Comparison of ENCODE assay signal across 8 cellular contexts in the genomic region with DNA sequence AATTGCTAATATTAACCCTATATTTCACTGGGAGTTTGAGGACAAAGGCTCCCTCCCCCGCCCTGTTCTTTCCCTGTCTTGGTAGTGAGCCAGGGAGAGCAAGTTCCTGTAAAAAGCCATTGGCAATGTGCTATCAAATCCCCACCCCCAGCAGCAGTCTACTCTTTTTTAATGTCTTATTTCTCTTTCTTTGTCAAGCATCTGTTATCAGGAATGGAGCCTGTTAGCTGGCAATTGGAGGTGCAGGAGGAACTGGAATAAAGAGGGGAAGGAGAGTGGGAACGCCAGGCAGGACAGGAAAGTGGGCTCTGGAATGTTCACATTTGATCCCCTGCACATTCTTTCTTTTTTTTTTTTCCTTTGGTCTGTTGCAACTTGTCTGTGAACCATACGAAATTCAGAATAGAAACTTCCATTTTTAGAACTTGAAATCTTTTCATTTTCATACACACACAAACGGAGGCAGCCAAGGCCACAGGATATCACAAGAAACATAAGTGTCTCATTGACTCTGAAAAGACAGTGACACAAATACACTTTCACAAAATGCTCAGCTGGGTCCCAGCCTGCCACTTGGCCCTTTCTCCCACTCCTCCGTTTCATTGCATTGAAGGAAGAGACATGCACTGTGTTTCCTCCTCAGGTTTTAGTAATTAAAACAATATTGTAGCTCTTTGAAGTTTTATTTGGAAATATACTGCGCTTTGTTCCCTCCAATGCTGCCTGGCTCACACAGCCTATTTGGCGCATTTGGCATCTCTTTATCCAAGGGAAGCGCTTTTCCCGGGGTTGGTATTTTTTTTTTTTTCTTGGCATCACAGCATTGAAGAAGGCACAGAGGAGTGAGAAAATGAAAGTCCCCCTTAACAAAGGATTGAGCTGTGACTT.
A peak's percentile ranks its signal among the peaks of the same experiment; 100 is the strongest.
DNase-seq lines count a peak whose midpoint lies in the region; ATAC-seq and TF ChIP-seq lines count a peak whose summit lies in the region.

No MANE protein-coding gene starts in this region.

- peak; percentile 43 for DNase-seq in HFF-Myc (ENCODE audit: extremely low read depth, low read depth)
- DNase-seq in NCI-H1048 (lab: John Stamatoyannopoulos, UW), result peak; percentile 75
- DNase-seq in dermis blood vessel endothelial cell, result peak; percentile 85
- peak; percentile 82 for DNase-seq in myocyte (ENCODE audit: low read depth)
- no peak for DNase-seq in KG1 (lab: John Stamatoyannopoulos, UW)
- DNase-seq in kidney tubule cell (ENCODE audit: low spot score), result no peak
- no peak for DNase-seq in stimulated activated CD4-positive, alpha-beta T cell treated with anti-CD3 and anti-CD28 coated beads, Interleukin-4, amount 100 ng/mL, for 1 hour

- peak overlapping the region; percentile 12 for H3K4me3 ChIP-seq in HFF-Myc (replicated peaks; ENCODE audit: low read depth, low read length)

- no peak for TF ChIP-seq CTCF in HFF-Myc (IDR thresholded peaks at IDR 0.05; ENCODE audit: low read depth, low read length, missing control alignments)

- ATAC-seq in GM18498 (IDR thresholded peaks at IDR 0.05; ENCODE audit: unreplicated experiment), result peak; percentile 58

Comparison
In these comparisons a context has a peak if more than half of its experiments do, and no peak if none do; other contexts are left out.
1. DNase-seq: peak in HFF-Myc (single experiment), NCI-H1048 (single experiment), dermis blood vessel endothelial cell (single experiment) and myocyte (single experiment); none in KG1 (single experiment), kidney tubule cell (single experiment) and stimulated activated CD4-positive, alpha-beta T cell treated with anti-CD3 and anti-CD28 coated beads, Interleukin-4, amount 100 ng/mL, for 1 hour (single experiment).